In the genomic region with DNA sequence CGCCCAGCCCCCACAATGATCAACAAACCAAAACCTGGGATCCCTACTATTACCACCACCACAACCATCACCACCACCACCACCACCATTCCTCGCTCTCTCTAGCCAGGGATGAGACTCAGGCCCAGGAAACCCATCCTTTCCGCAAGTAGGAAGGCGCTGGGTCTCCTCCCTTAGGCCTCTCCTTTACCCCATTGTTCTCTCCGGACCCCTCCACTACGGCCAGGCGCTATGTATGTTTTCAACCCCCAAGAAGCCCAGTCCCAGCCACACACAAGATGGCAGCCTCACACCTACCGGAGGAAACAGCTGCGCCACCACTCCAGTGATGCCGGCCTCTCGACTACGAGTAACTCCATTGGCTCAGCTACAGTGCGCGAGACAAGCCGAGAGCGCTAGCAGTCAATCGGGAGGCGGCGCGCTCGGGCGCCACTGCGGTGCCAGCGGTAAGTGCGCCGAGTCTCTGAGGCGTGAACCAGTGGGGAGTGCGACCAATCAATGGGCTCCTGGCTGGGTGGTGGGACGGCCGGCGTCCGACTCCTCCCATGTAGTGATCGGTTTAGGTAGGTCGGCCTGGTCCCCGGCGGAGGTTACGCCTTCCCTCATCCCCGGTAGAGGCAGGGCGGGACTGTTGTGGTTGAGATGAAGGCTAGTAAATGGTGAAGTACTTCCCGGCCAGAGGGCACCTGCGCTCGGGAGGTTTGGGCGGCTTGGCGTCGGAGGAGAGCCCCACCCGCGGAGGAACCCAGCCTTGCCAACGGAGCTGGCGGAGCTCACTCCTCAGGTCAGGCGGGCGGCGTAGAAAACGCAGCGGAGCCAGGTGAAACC, we compare ENCODE assay signal across 1 cellular context.
A peak's percentile ranks its signal among the peaks of the same experiment; 100 is the strongest.
TF ChIP-seq lines count a peak whose summit lies in the region.

A gene (minus strand): TSS at position 376 of the 828 bp plus-strand sequence. CDS start 61,154 bp downstream, outside the sequence.
A gene with protein sequence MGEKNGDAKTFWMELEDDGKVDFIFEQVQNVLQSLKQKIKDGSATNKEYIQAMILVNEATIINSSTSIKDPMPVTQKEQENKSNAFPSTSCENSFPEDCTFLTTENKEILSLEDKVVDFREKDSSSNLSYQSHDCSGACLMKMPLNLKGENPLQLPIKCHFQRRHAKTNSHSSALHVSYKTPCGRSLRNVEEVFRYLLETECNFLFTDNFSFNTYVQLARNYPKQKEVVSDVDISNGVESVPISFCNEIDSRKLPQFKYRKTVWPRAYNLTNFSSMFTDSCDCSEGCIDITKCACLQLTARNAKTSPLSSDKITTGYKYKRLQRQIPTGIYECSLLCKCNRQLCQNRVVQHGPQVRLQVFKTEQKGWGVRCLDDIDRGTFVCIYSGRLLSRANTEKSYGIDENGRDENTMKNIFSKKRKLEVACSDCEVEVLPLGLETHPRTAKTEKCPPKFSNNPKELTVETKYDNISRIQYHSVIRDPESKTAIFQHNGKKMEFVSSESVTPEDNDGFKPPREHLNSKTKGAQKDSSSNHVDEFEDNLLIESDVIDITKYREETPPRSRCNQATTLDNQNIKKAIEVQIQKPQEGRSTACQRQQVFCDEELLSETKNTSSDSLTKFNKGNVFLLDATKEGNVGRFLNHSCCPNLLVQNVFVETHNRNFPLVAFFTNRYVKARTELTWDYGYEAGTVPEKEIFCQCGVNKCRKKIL (plus strand): TSS at position 586 of the 828 bp plus-strand sequence. CDS start 7,620 bp downstream, outside the sequence.

TF ChIP-seq in SK-N-SH treated with all-trans-retinoic acid at 6 μM for 48 hours, 23 proteins besides CTCF, POLR2A, EP300 and RAD21 (continued from another document):
- TF ChIP-seq, protein P1, sequence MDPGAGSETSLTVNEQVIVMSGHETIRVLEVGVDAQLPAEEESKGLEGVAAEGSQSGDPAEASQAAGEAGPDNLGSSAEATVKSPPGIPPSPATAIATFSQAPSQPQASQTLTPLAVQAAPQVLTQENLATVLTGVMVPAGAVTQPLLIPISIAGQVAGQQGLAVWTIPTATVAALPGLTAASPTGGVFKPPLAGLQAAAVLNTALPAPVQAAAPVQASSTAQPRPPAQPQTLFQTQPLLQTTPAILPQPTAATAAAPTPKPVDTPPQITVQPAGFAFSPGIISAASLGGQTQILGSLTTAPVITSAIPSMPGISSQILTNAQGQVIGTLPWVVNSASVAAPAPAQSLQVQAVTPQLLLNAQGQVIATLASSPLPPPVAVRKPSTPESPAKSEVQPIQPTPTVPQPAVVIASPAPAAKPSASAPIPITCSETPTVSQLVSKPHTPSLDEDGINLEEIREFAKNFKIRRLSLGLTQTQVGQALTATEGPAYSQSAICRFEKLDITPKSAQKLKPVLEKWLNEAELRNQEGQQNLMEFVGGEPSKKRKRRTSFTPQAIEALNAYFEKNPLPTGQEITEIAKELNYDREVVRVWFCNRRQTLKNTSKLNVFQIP (CRISPR knock-in tag; IDR thresholded peaks at IDR 0.05; ENCODE audit: borderline replicate concordance, low read depth) = no peak
- no peak for TF ChIP-seq ZC3H10 (CRISPR knock-in tag; IDR thresholded peaks at IDR 0.05)
- no peak; the same call in 1 of the 2 replicates for TF ChIP-seq ZNF70 (CRISPR knock-in tag; IDR thresholded peaks at IDR 0.05)
- TF ChIP-seq, protein P2, sequence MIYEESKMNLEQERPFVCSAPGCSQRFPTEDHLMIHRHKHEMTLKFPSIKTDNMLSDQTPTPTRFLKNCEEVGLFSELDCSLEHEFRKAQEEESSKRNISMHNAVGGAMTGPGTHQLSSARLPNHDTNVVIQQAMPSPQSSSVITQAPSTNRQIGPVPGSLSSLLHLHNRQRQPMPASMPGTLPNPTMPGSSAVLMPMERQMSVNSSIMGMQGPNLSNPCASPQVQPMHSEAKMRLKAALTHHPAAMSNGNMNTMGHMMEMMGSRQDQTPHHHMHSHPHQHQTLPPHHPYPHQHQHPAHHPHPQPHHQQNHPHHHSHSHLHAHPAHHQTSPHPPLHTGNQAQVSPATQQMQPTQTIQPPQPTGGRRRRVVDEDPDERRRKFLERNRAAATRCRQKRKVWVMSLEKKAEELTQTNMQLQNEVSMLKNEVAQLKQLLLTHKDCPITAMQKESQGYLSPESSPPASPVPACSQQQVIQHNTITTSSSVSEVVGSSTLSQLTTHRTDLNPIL (CRISPR knock-in tag; IDR thresholded peaks at IDR 0.05; ENCODE audit: low read depth) = no peak
- TF ChIP-seq CSDC2 (CRISPR knock-in tag; IDR thresholded peaks at IDR 0.05) = peak; percentile 78; the same call in 1 of the 2 replicates
- TF ChIP-seq ZFP3 (CRISPR knock-in tag; IDR thresholded peaks at IDR 0.05) = 0 out of 2 replicates have a peak, but pooled peaks have one; percentile 52
- TF ChIP-seq, protein P3, sequence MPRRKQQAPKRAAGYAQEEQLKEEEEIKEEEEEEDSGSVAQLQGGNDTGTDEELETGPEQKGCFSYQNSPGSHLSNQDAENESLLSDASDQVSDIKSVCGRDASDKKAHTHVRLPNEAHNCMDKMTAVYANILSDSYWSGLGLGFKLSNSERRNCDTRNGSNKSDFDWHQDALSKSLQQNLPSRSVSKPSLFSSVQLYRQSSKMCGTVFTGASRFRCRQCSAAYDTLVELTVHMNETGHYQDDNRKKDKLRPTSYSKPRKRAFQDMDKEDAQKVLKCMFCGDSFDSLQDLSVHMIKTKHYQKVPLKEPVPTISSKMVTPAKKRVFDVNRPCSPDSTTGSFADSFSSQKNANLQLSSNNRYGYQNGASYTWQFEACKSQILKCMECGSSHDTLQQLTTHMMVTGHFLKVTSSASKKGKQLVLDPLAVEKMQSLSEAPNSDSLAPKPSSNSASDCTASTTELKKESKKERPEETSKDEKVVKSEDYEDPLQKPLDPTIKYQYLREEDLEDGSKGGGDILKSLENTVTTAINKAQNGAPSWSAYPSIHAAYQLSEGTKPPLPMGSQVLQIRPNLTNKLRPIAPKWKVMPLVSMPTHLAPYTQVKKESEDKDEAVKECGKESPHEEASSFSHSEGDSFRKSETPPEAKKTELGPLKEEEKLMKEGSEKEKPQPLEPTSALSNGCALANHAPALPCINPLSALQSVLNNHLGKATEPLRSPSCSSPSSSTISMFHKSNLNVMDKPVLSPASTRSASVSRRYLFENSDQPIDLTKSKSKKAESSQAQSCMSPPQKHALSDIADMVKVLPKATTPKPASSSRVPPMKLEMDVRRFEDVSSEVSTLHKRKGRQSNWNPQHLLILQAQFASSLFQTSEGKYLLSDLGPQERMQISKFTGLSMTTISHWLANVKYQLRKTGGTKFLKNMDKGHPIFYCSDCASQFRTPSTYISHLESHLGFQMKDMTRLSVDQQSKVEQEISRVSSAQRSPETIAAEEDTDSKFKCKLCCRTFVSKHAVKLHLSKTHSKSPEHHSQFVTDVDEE (CRISPR knock-in tag; IDR thresholded peaks at IDR 0.05) = peak; percentile 77
